Comparison of ENCODE assay signal across 8 cellular contexts in genomic region chr18:48953096-48953706, GRCh38. TPM values are rescaled to one million over a fixed set of nuclear protein-coding genes. Genes with fewer than 3 reads are reported as not detected.
DNase-seq lines count a peak whose midpoint lies in the region; ATAC-seq and TF ChIP-seq lines count a peak whose summit lies in the region.

No MANE protein-coding gene starts in this region.

- H3K14ac ChIP-seq in mesenchymal stem cell (ENCODE audit: low read length in 2 of 2), result no peak overlapping the region

- no peaks in the 10 kb centered on the region for H3K36me3 Mint-ChIP-seq in brain

- H3K9ac ChIP-seq in mesenchymal stem cell (ENCODE audit: low read length), result peak overlapping the region; percentile 94

- H3K4me3 Mint-ChIP-seq in brain, result peak overlapping the region; percentile 90 to 95 (median 92)

- peak overlapping the region; percentile 10 to 72 for H2BK12ac ChIP-seq in mesenchymal stem cell (ENCODE audit: low read length in 2 of 2)

- H3K4me2 ChIP-seq in mesenchymal stem cell (ENCODE audit: low read length, poor library complexity, severe bottlenecking), result peak overlapping the region; percentile 93

- H3K4me1 Mint-ChIP-seq in brain, result peaks cover 36% of the 10 kb centered on the region

- no peaks in the 10 kb centered on the region for H3K9me3 ChIP-seq in cardiac muscle cell (ENCODE audit: low read depth)
- no peaks in the 10 kb centered on the region for H3K9me3 ChIP-seq in mesenchymal stem cell (ENCODE audit: control insufficient read depth, low read length)
- no peaks in the 10 kb centered on the region for H3K9me3 ChIP-seq in aorta (ENCODE audit: control insufficient read depth, low read length)

- no peaks in the 10 kb centered on the region for H3K79me1 ChIP-seq in mesenchymal stem cell (replicated peaks; ENCODE audit: low read length, poor library complexity, severe bottlenecking)

- H3K27ac Mint-ChIP-seq in brain, result peak overlapping the region in 3 of 5 experiments; percentile 89 to 98 (median 97)

- no peak overlapping the region for H2AFZ ChIP-seq in mesenchymal stem cell (ENCODE audit: low read depth, low read length)

- H2BK120ac ChIP-seq in mesenchymal stem cell (ENCODE audit: low read depth, low read length), result no peak overlapping the region

- peak overlapping the region in 1 of 2 experiments; percentile 9 for H3K4ac ChIP-seq in mesenchymal stem cell (ENCODE audit: low read depth in 1 of 2, low read length in 2 of 2)

- 70% methylated on average over 16 of the region's 20 CpGs for WGBS in mesenchymal stem cell
- WGBS in aorta, 2 donors, result 39 to 41% methylated on average over 20 of the region's 20 CpGs

- H2BK5ac ChIP-seq in mesenchymal stem cell (ENCODE audit: low read depth, low read length, poor library complexity, severe bottlenecking), result no peak overlapping the region

- H3K4me1 ChIP-seq in cardiac muscle cell (ENCODE audit: low read depth) (peaks cover 20% of the 10 kb centered on the region), mesenchymal stem cell (ENCODE audit: control insufficient read depth, insufficient read depth, low read depth, low read length) (peaks cover 4% of the 10 kb centered on the region), aorta (ENCODE audit: control insufficient read depth in 1 of 2, insufficient read depth in 2 of 2, low read length in 2 of 2) (peaks cover 7 to 11% of the 10 kb centered on the region in 2 donors)

- H4K8ac ChIP-seq in mesenchymal stem cell (ENCODE audit: low read length), result no peak overlapping the region

- no peak for TF ChIP-seq CTCF in cardiac muscle cell (IDR thresholded peaks at IDR 0.05; ENCODE audit: low read depth, low read length)
- TF ChIP-seq CTCF in brain (conservative IDR thresholded peaks at IDR 0.05), result no peak

- H3K27me3 ChIP-seq in cardiac muscle cell (no peaks in the 10 kb centered on the region), mesenchymal stem cell (ENCODE audit: control insufficient read depth in 1 of 2, insufficient read depth in 1 of 2, low read length in 2 of 2) (no peaks in the 10 kb centered on the region), aorta (ENCODE audit: control insufficient read depth in 1 of 2, insufficient read depth in 2 of 2, low read length in 1 of 2) (no peaks in the 10 kb centered on the region)

- H3K18ac ChIP-seq in mesenchymal stem cell (ENCODE audit: low read depth in 1 of 2, low read length in 2 of 2), result peak overlapping the region; percentile 5 to 10

- intact Hi-C loops in cardiac septum (cut with DNase I) (loop anchor here (5.0 to 10.0 kb wide), 3 partner anchors 222 to 859 kb away; partner anchors contain the start of gene ACAA2), aorta (cut with DNase I) (loop anchor here (2.0 to 10.0 kb wide), 4 partner anchors 46 to 462 kb away; no protein-coding TSS in a partner anchor)

- H3K4me3 ChIP-seq in cardiac muscle cell (peak overlapping the region; percentile 100), mesenchymal stem cell (ENCODE audit: insufficient read depth in 1 of 2, low read depth in 1 of 2, low read length in 2 of 2) (peak overlapping the region in 1 of 2 experiments; percentile 83), aorta (ENCODE audit: low read length in 2 of 2) (peak overlapping the region; percentile 46 to 47)

- peak overlapping the region; percentile 96 for H3K27ac ChIP-seq in cardiac muscle cell
- peak overlapping the region; percentile 99 for H3K27ac ChIP-seq in mesenchymal stem cell (ENCODE audit: low read length, poor library complexity, severe bottlenecking)
- peak overlapping the region; percentile 96 to 98 for H3K27ac ChIP-seq in aorta (ENCODE audit: low read depth in 1 of 2, low read length in 2 of 2)

- peak overlapping the region; percentile 67 for H2AK5ac ChIP-seq in mesenchymal stem cell (ENCODE audit: low read length, severe bottlenecking)

- ATAC-seq in aorta (ENCODE audit: low FRiP score), result no peak
- no peak for ATAC-seq in HG02870 (IDR thresholded peaks at IDR 0.05; ENCODE audit: unreplicated experiment)
- ATAC-seq in GM21737 (IDR thresholded peaks at IDR 0.05; ENCODE audit: unreplicated experiment), result no peak

- H3K36me3 ChIP-seq in cardiac muscle cell (peaks cover 7% of the 10 kb centered on the region), mesenchymal stem cell (ENCODE audit: control insufficient read depth in 1 of 2, insufficient read depth in 2 of 2, low read depth in 1 of 2, low read length in 2 of 2) (peaks cover 13 to 21% of the 10 kb centered on the region in 2 experiments), aorta (ENCODE audit: control insufficient read depth in 1 of 2, insufficient read depth in 2 of 2, low read length in 1 of 2) (no peaks in the 10 kb centered on the region)

- no peak overlapping the region for H2BK15ac ChIP-seq in mesenchymal stem cell (ENCODE audit: low read depth, poor library complexity, severe bottlenecking)

- H3K9me3 Mint-ChIP-seq in brain, result peaks cover 0 to 6% (median 0%) of the 10 kb centered on the region in 5 experiments

- H4K91ac ChIP-seq in mesenchymal stem cell (ENCODE audit: low read length), result peak overlapping the region; percentile 65

- H3K23ac ChIP-seq in mesenchymal stem cell (ENCODE audit: low read length in 2 of 2), result no peak overlapping the region

- DNase-seq in cardiac muscle cell (ENCODE audit: low read depth in 1 of 2, low spot score in 1 of 2) (no peak), cardiac septum (ENCODE audit: low spot score) (no peak), mesenchymal stem cell (no peak), aorta (peak in 1 of 2 donors; percentile 44), HuH-7 (ENCODE audit: low spot score) (no peak)

- H3K27me3 Mint-ChIP-seq in brain, result peaks cover 21% of the 10 kb centered on the region

RNA-seq across cellular contexts. Expression of gene SMAD7, which starts 2.4 kb away (rescaled TPM):
- total RNA-seq in cardiac muscle cell, result 93.1 and 129 TPM in 2 replicates
- polyA plus RNA-seq in cardiac muscle cell, result 60.1 and 80.8 TPM in 2 replicates
- total RNA-seq in cardiac septum, result 42.4 TPM
- 8.0 TPM for polyA plus RNA-seq in brain (ENCODE audit: insufficient read depth, low read depth, low replicate concordance)
- polyA plus RNA-seq in mesenchymal stem cell (2013, experiment 1 of 2), result 9.6 TPM
- 9.9 TPM for polyA plus RNA-seq in mesenchymal stem cell (2013, experiment 2 of 2)
- total RNA-seq in aorta, result 10 to 100 TPM; 55.4 to 98.8 TPM
- polyA plus RNA-seq in aorta, result 10 to 100 TPM; 27.3 to 32.9 TPM
